Comparison of ENCODE assay signal across 1 cellular context in the genomic region with DNA sequence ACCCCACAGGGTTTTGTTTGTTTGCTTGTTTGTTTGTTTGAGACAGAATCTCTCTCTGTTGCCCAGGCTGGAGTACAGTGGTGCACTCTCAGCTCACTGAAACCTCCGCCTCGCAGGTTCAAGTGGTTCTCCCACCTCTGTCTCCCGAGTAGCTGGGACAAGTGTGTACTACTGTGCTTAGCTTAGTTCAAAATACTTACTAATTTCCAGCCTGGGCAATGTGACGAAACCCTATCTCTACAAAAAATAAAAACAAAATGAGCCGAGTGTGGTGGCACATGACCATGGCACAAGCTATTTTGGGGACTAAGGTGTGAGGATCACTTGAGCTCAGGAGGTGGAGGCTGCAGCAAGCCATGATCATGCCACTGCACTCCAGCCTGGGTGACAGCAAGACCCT.
TF ChIP-seq lines count a peak whose summit lies in the region.

No MANE protein-coding gene starts in this region.

TF ChIP-seq in GM23338, 12 proteins besides CTCF, POLR2A, EP300 and RAD21:
- TF ChIP-seq, protein P1, sequence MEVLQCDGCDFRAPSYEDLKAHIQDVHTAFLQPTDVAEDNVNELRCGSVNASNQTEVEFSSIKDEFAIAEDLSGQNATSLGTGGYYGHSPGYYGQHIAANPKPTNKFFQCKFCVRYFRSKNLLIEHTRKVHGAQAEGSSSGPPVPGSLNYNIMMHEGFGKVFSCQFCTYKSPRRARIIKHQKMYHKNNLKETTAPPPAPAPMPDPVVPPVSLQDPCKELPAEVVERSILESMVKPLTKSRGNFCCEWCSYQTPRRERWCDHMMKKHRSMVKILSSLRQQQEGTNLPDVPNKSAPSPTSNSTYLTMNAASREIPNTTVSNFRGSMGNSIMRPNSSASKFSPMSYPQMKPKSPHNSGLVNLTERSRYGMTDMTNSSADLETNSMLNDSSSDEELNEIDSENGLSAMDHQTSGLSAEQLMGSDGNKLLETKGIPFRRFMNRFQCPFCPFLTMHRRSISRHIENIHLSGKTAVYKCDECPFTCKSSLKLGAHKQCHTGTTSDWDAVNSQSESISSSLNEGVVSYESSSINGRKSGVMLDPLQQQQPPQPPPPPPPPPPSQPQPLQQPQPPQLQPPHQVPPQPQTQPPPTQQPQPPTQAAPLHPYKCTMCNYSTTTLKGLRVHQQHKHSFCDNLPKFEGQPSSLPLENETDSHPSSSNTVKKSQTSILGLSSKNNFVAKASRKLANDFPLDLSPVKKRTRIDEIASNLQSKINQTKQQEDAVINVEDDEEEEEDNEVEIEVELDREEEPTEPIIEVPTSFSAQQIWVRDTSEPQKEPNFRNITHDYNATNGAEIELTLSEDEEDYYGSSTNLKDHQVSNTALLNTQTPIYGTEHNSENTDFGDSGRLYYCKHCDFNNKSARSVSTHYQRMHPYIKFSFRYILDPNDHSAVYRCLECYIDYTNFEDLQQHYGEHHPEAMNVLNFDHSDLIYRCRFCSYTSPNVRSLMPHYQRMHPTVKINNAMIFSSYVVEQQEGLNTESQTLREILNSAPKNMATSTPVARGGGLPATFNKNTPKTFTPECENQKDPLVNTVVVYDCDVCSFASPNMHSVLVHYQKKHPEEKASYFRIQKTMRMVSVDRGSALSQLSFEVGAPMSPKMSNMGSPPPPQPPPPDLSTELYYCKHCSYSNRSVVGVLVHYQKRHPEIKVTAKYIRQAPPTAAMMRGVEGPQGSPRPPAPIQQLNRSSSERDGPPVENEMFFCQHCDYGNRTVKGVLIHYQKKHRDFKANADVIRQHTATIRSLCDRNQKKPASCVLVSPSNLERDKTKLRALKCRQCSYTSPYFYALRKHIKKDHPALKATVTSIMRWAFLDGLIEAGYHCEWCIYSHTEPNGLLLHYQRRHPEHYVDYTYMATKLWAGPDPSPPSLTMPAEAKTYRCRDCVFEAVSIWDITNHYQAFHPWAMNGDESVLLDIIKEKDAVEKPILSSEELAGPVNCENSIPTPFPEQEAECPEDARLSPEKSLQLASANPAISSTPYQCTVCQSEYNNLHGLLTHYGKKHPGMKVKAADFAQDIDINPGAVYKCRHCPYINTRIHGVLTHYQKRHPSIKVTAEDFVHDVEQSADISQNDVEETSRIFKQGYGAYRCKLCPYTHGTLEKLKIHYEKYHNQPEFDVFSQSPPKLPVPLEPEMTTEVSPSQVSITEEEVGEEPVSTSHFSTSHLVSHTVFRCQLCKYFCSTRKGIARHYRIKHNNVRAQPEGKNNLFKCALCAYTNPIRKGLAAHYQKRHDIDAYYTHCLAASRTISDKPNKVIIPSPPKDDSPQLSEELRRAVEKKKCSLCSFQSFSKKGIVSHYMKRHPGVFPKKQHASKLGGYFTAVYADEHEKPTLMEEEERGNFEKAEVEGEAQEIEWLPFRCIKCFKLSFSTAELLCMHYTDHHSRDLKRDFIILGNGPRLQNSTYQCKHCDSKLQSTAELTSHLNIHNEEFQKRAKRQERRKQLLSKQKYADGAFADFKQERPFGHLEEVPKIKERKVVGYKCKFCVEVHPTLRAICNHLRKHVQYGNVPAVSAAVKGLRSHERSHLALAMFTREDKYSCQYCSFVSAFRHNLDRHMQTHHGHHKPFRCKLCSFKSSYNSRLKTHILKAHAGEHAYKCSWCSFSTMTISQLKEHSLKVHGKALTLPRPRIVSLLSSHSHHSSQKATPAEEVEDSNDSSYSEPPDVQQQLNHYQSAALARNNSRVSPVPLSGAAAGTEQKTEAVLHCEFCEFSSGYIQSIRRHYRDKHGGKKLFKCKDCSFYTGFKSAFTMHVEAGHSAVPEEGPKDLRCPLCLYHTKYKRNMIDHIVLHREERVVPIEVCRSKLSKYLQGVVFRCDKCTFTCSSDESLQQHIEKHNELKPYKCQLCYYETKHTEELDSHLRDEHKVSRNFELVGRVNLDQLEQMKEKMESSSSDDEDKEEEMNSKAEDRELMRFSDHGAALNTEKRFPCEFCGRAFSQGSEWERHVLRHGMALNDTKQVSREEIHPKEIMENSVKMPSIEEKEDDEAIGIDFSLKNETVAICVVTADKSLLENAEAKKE (CRISPR knock-in tag; IDR thresholded peaks at IDR 0.05) = no peak
- TF ChIP-seq CREB1 (CRISPR knock-in tag; IDR thresholded peaks at IDR 0.05; ENCODE audit: low read depth) = no peak
- no peak for TF ChIP-seq ZNF331 (CRISPR knock-in tag; IDR thresholded peaks at IDR 0.05; ENCODE audit: low read depth)
- no peak for TF ChIP-seq NANOG (IDR thresholded peaks at IDR 0.05; ENCODE audit: borderline replicate concordance)
- no peak for TF ChIP-seq POLR2AphosphoS5 (IDR thresholded peaks at IDR 0.05; ENCODE audit: low read depth)
- no peak for TF ChIP-seq ZNF114 (CRISPR knock-in tag; IDR thresholded peaks at IDR 0.05)
- TF ChIP-seq, protein P2, sequence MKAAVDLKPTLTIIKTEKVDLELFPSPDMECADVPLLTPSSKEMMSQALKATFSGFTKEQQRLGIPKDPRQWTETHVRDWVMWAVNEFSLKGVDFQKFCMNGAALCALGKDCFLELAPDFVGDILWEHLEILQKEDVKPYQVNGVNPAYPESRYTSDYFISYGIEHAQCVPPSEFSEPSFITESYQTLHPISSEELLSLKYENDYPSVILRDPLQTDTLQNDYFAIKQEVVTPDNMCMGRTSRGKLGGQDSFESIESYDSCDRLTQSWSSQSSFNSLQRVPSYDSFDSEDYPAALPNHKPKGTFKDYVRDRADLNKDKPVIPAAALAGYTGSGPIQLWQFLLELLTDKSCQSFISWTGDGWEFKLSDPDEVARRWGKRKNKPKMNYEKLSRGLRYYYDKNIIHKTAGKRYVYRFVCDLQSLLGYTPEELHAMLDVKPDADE (IDR thresholded peaks at IDR 0.05) = no peak
- TF ChIP-seq EZH2 (IDR thresholded peaks at IDR 0.05; ENCODE audit: low read depth, unreplicated experiment) = no peak
- no peak for TF ChIP-seq JUNB (IDR thresholded peaks at IDR 0.05; ENCODE audit: unreplicated experiment)
- TF ChIP-seq, protein P3, sequence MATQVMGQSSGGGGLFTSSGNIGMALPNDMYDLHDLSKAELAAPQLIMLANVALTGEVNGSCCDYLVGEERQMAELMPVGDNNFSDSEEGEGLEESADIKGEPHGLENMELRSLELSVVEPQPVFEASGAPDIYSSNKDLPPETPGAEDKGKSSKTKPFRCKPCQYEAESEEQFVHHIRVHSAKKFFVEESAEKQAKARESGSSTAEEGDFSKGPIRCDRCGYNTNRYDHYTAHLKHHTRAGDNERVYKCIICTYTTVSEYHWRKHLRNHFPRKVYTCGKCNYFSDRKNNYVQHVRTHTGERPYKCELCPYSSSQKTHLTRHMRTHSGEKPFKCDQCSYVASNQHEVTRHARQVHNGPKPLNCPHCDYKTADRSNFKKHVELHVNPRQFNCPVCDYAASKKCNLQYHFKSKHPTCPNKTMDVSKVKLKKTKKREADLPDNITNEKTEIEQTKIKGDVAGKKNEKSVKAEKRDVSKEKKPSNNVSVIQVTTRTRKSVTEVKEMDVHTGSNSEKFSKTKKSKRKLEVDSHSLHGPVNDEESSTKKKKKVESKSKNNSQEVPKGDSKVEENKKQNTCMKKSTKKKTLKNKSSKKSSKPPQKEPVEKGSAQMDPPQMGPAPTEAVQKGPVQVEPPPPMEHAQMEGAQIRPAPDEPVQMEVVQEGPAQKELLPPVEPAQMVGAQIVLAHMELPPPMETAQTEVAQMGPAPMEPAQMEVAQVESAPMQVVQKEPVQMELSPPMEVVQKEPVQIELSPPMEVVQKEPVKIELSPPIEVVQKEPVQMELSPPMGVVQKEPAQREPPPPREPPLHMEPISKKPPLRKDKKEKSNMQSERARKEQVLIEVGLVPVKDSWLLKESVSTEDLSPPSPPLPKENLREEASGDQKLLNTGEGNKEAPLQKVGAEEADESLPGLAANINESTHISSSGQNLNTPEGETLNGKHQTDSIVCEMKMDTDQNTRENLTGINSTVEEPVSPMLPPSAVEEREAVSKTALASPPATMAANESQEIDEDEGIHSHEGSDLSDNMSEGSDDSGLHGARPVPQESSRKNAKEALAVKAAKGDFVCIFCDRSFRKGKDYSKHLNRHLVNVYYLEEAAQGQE (IDR thresholded peaks at IDR 0.05; ENCODE audit: unreplicated experiment) = no peak
- TF ChIP-seq STAT1 (IDR thresholded peaks at IDR 0.05; ENCODE audit: unreplicated experiment) = no peak
- no peak for TF ChIP-seq EZH2phosphoT487 (IDR thresholded peaks at IDR 0.05; ENCODE audit: unreplicated experiment)
